Comparison of ENCODE assay signal across 14 cellular contexts in genomic region chr2:159549234-159549633, GRCh38.
DNase-seq lines count a peak whose midpoint lies in the region; ATAC-seq and TF ChIP-seq lines count a peak whose summit lies in the region.
"Had no signal": no experiment of that assay in that cellular context is flagged by ENCODE, and none has a peak within 500 bp of the region (broad histone marks: within the 10 kb centered on the region; RNA-seq: fewer than 3 reads in every experiment).

No MANE protein-coding gene starts in this region.

- no peak overlapping the region for H3K9ac ChIP-seq in GM23248

- H3K4me1 ChIP-seq in GM23248 (ENCODE audit: insufficient read depth) (peaks cover 8% of the 10 kb centered on the region; the same call in 1 of the 2 replicates), left lung (peaks cover 0 to 9% of the 10 kb centered on the region in 2 donors)

- no peaks in the 10 kb centered on the region for H4K20me1 ChIP-seq in GM23248 (ENCODE audit: insufficient read depth)

- WGBS in GM23248 (ENCODE audit: low coverage in 1 of 2, low lambda C conversion rate in 2 of 2, missing lambda C conversion rate in 2 of 2), 2 experiments, result 82 to 84% methylated on average over 6 of the region's 6 CpGs

- H3K27ac ChIP-seq in GM23248 (no peak overlapping the region), left lung (peak overlapping the region in 1 of 2 donors; percentile 6)

- H2AFZ ChIP-seq in GM23248, result no peak overlapping the region
- H2AFZ ChIP-seq: GM23338 had no signal

- H3K36me3 ChIP-seq in GM23248 (ENCODE audit: low read depth) (no peaks in the 10 kb centered on the region), left lung (no peaks in the 10 kb centered on the region)

- H3K9me3 ChIP-seq in GM23248 (ENCODE audit: low read depth) (no peaks in the 10 kb centered on the region), left lung (no peaks in the 10 kb centered on the region)
- H3K9me3 ChIP-seq: heart left ventricle had no signal

- in situ Hi-C loops in GM23248 (cut with MboI), result no loop called here

- no peaks in the 10 kb centered on the region for H3K27me3 ChIP-seq in GM23248 (replicated peaks; ENCODE audit: insufficient read depth)
- no peaks in the 10 kb centered on the region for H3K27me3 ChIP-seq in left lung
- H3K27me3 ChIP-seq: heart left ventricle had no signal

- no peaks in the 10 kb centered on the region for H3K9me2 ChIP-seq in GM23248 (ENCODE audit: insufficient read depth)

- TF ChIP-seq CTCF in left lung (IDR thresholded peaks at IDR 0.05), result no peak

- H3F3A ChIP-seq in GM23248 (ENCODE audit: insufficient read depth), result no peaks in the 10 kb centered on the region

- intact Hi-C loops in left lung (cut with DNase I), result no loop called here

- H3K79me2 ChIP-seq in GM23248 (ENCODE audit: insufficient read depth), result no peaks in the 10 kb centered on the region

- H3K4me3 ChIP-seq in GM23248, result no peak overlapping the region
- no peak overlapping the region for H3K4me3 ChIP-seq in left lung
- H3K4me3 ChIP-seq: GM23338, heart left ventricle had no signal

- H3K4me2 ChIP-seq in GM23248 (ENCODE audit: unreplicated experiment), result no peak overlapping the region
- H3K4me2 ChIP-seq: GM23338 had no signal

- DNase-seq in GM23248, result peak; percentile 5
- DNase-seq in NOMO-1 treated with dmso at 0.1 percent for 144 hours (lab: John Stamatoyannopoulos, UW; ENCODE audit: unreplicated experiment), result peak; percentile 4
- peak; percentile 5 for DNase-seq in astrocyte of the hippocampus (ENCODE audit: low read depth, low spot score)
- no peak for DNase-seq in left lung
- DNase-seq in NCI-H446 treated with DMSO at 0.1 percent for 48 hours (lab: John Stamatoyannopoulos, UW), result no peak
- DNase-seq in activated naive CD4-positive, alpha-beta T cell treated with anti-CD3 and anti-CD28 coated beads, Interleukin-2, amount 50 U/mL, for 16 hours, result no peak
- no peak for DNase-seq in central memory CD4-positive, alpha-beta T cell
- DNase-seq: activated CD4-positive, alpha-beta T cell treated with anti-CD3 and anti-CD28 coated beads for 48 hours; heart left ventricle; NCI-H748 treated with DMSO at 0.1 percent for 48 hours; stimulated activated CD4-positive, alpha-beta T cell treated with anti-CD3 and anti-CD28 coated beads, Interleukin-1b, Interleukin-23, amount 100 ng/mL, for 48 hours; substantia nigra had no signal

- ATAC-seq in left lung (peak; percentile 48), HG02852 (IDR thresholded peaks at IDR 0.05; ENCODE audit: unreplicated experiment) (no peak)
- ATAC-seq: GM23338, heart left ventricle had no signal

Comparison
In these comparisons a context has a peak if more than half of its experiments do, and no peak if none do; other contexts are left out.
1. DNase-seq: peak in GM23248 (single experiment), NOMO-1 treated with dmso at 0.1 percent for 144 hours (single experiment) and astrocyte of the hippocampus (single experiment); none in left lung (0 of 2), NCI-H446 treated with DMSO at 0.1 percent for 48 hours (single experiment), activated naive CD4-positive, alpha-beta T cell treated with anti-CD3 and anti-CD28 coated beads, Interleukin-2, amount 50 U/mL, for 16 hours (single experiment) and central memory CD4-positive, alpha-beta T cell (single experiment).